ENCODE assay signal across 2 cellular contexts in the genomic region with DNA sequence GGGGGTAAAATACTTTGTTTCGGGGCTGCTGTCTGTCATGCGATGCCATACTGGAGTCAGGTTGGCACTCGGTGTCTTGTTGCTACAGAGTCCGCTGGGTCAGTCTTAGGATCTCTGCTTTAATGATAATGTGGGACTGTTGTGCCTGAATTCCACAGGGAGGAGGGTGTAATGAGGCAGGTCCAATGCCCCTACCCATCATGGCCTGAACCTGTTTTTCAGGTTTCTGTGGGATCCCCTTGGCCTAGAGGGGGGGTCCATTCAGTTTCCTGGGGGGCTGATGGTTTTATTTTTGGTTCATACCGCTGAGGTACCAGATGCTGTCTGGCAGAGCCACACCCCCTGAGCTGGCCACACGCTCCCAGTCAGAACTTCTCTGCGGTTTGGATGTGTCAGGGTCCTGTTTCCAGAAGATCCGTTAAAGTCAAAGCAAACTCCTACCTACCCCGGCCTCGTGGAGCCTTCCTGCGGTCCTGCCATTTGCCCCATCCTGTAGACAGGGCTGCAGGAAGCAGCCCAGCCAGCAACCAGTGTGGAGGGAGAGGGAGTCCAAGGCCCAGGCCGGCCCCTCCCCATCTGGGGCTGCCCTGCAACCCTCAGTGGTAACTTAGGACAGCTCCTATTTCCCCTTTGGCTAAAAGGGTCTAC.
A peak's percentile ranks its signal among the peaks of the same experiment; 100 is the strongest.
TF ChIP-seq lines count a peak whose summit lies in the region.

No MANE protein-coding gene starts in this region.

TF ChIP-seq in Ishikawa, 13 proteins besides CTCF, POLR2A, EP300 and RAD21:
- TF ChIP-seq FOXM1 (IDR thresholded peaks at IDR 0.05; ENCODE audit: borderline replicate concordance, low read depth) (no peak), TEAD4 (IDR thresholded peaks at IDR 0.05) (peak; percentile 17; the same call in 1 of the 2 replicates)
TF ChIP-seq in Ishikawa: peak in this region for 1.

TF ChIP-seq in H1, 55 proteins besides CTCF, POLR2A, EP300 and RAD21:
- TF ChIP-seq JUND (IDR thresholded peaks at IDR 0.05; ENCODE audit: low read length) (no peak), YY1 (IDR thresholded peaks at IDR 0.05; ENCODE audit: low read depth, low read length) (0 out of 2 replicates have a peak, but pooled peaks have one; percentile 41), CBX5 (IDR thresholded peaks at IDR 0.05; ENCODE audit: low read depth, low read length) (no peak), SP1 (IDR thresholded peaks at IDR 0.05; ENCODE audit: low read depth, low read length) (peak; percentile 86), JUN (IDR thresholded peaks at IDR 0.05; ENCODE audit: low read depth, low read length) (no peak), TEAD4 (IDR thresholded peaks at IDR 0.05; ENCODE audit: low read depth, low read length) (peak; percentile 79), NANOG (IDR thresholded peaks at IDR 0.05; ENCODE audit: insufficient read depth, low read depth, low read length, poor library complexity, severe bottlenecking) (peak; percentile 61), ASH2L (IDR thresholded peaks at IDR 0.05; ENCODE audit: low read length) (peak; percentile 20)
